In the genomic region with DNA sequence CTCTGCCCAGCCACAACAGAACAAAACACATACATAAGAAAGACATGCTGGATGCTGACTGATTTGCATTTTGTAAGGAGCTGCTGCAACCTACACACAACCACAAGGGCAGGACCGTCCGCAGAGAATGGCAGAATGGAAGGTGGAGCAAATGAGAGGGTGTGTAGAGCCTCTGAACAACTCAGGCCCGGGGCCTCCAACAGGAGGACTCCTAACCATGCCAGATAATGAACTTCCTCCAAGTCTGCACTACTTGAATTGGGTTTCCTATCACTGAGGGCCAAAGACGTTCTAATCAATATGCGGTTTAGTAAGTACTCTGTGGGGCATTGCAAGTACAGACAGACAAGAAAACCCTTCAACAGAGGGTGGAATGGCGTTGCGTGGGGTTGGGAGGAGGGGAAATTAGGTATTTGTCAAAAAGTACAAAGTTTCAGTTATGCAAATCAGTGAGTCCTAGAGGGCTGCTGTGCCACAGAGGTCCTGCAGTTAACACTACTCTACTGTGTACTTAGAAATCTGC, we compare ENCODE assay signal across 8 cellular contexts. TPM values are rescaled to one million over a fixed set of nuclear protein-coding genes. Genes with fewer than 3 reads are reported as not detected.
A peak's percentile ranks its signal among the peaks of the same experiment; 100 is the strongest.
DNase-seq lines count a peak whose midpoint lies in the region; ATAC-seq and TF ChIP-seq lines count a peak whose summit lies in the region.

No MANE protein-coding gene starts in this region.

- WGBS in heart right ventricle, 2 donors = 85 to 89% methylated on average over 7 of the region's 7 CpGs

- H3K4me3 ChIP-seq in heart right ventricle = no peak overlapping the region

- no peaks in the 10 kb centered on the region for H3K27me3 ChIP-seq in heart right ventricle

- intact Hi-C loops in heart right ventricle (cut with DNase I) = loop anchor here in 1 of 10 donors (10.0 kb wide), 1 partner anchor 193 kb away; the partner anchor contains the start of gene LANCL2

- H3K36me3 ChIP-seq in heart right ventricle = peaks cover 0 to 18% (median 0%) of the 10 kb centered on the region in 9 donors

- DNase-seq in iPS-NIHi11 (ENCODE audit: low spot score) = peak; percentile 53
- no peak for DNase-seq in heart right ventricle
- DNase-seq in NCI-H146 treated with DMSO at 0.1 percent for 48 hours (lab: John Stamatoyannopoulos, UW; ENCODE audit: unreplicated experiment) = no peak
- no peak for DNase-seq in SW480 (ENCODE audit: low spot score)
- DNase-seq in NCI-H2029 treated with DMSO at 0.1 percent for 48 hours (lab: John Stamatoyannopoulos, UW) = no peak

- H3K9me3 ChIP-seq in heart right ventricle = no peaks in the 10 kb centered on the region

- H3K27ac ChIP-seq in heart right ventricle = no peak overlapping the region

- H3K4me1 ChIP-seq in heart right ventricle = peaks cover 0 to 57% (median 21%) of the 10 kb centered on the region in 9 donors

- ATAC-seq in GM18511 (IDR thresholded peaks at IDR 0.05; ENCODE audit: unreplicated experiment) (peak; percentile 86), GM21528 (IDR thresholded peaks at IDR 0.05; ENCODE audit: low FRiP score, unreplicated experiment) (peak; percentile 85), HG03565 (IDR thresholded peaks at IDR 0.05; ENCODE audit: unreplicated experiment) (peak; percentile 66), heart right ventricle (no peak)

- TF ChIP-seq CTCF in heart right ventricle (IDR thresholded peaks at IDR 0.05) = no peak

RNA-seq across cellular contexts. Expression of gene VOPP1, which starts 14.6 kb away (rescaled TPM):
- total RNA-seq in heart right ventricle = 10 to 100 TPM; 17.9 to 42.9 (median 22.9) TPM
- polyA plus RNA-seq in heart right ventricle = 10 to 100 TPM in 1 of 2 donors, 1 to 10 TPM in 1; 9.3 to 17.5 TPM

Comparison
In these comparisons a context has a peak if more than half of its experiments do, and no peak if none do; other contexts are left out.
1. ATAC-seq: peak in GM18511 (single experiment), GM21528 (single experiment) and HG03565 (single experiment); none in heart right ventricle (0 of 8).